Comparison of ENCODE assay signal across 20 cellular contexts in the genomic region with DNA sequence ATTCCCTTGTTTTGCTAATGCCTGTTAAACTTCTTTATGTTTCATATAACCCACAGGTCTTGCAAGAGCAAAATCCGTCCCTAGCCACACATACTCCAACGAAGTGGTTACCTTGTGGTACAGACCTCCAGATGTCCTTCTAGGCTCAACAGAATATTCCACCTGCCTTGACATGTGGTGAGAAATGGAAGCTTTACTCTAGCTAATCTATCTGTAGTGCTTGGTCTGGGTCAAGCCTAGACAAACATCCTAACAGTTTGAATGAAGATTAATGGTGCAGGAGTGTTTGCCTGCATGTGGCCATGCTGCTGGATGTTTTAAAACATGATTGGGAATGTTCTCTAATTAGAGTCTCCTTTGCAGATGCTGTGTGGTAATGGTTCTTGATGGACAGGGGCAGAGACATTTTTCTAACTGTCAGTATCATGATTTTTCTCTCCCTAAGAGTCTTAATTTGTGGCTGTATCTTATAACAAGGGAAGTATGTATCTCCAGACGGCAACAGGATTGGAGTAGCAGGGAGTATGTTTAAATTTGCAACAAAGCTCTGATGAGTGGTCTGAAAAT.
DNase-seq lines count a peak whose midpoint lies in the region; ATAC-seq and TF ChIP-seq lines count a peak whose summit lies in the region.
"Had no signal": no experiment of that assay in that cellular context is flagged by ENCODE, and none has a peak within 500 bp of the region (broad histone marks: within the 10 kb centered on the region; RNA-seq: fewer than 3 reads in every experiment).

No MANE protein-coding gene starts in this region.

- H3K4me3 ChIP-seq in Caco-2 (ENCODE audit: low read depth, low read length) = no peak overlapping the region
- H3K4me3 ChIP-seq in aorta (ENCODE audit: low read length in 2 of 2) = no peak overlapping the region
- H3K4me3 ChIP-seq: ascending aorta, thyroid gland had no signal

- no peak overlapping the region for H3K4me3 Mint-ChIP-seq in Caco-2 (ENCODE audit: unreplicated experiment)
- no peak overlapping the region for H3K4me3 Mint-ChIP-seq in HFFc6
- H3K4me3 Mint-ChIP-seq: activated CD8-positive, alpha-beta memory T cell treated with anti-CD3 and anti-CD28 coated beads, Interleukin-2, amount 10 ng/mL, durations not matched to agents 7 days and 5 days; CD4-positive, CD25-positive, alpha-beta regulatory T cell had no signal

- peak overlapping the region; percentile 50 for H3K27ac ChIP-seq in VCaP
- H3K27ac ChIP-seq in aorta (ENCODE audit: low read depth in 1 of 2, low read length in 2 of 2) = no peak overlapping the region
- H3K27ac ChIP-seq: ascending aorta, neutrophil, thyroid gland had no signal

- intact Hi-C loops in Caco-2 (cut with micrococcal nuclease; ENCODE audit: unreplicated experiment) (no loop called here), aorta (cut with DNase I) (no loop called here)

- H3K4me1 ChIP-seq in Caco-2 = no peaks in the 10 kb centered on the region
- no peaks in the 10 kb centered on the region for H3K4me1 ChIP-seq in aorta (ENCODE audit: control insufficient read depth in 1 of 2, insufficient read depth in 2 of 2, low read length in 2 of 2)

- no peak for ATAC-seq in GM21447 (IDR thresholded peaks at IDR 0.05; ENCODE audit: unreplicated experiment)
- no peak for ATAC-seq in aorta (ENCODE audit: low FRiP score)
- ATAC-seq: activated CD8-positive, alpha-beta memory T cell treated with anti-CD3 and anti-CD28 coated beads, Interleukin-2, amount 10 ng/mL, durations not matched to agents 7 days and 5 days; HepG2 had no signal

- CTCF ChIA-PET in Caco-2 (lab: Charles Lee) = interaction anchor here (0.7 to 1.0 kb wide), 2 partner anchors 27 to 79 kb away, joined by 3 to 4 read pairs; no protein-coding TSS in a partner anchor

- H3K27me3 Mint-ChIP-seq in Caco-2 (ENCODE audit: insufficient read depth, unreplicated experiment) (no peaks in the 10 kb centered on the region), HFFc6 (ENCODE audit: insufficient read depth) (no peaks in the 10 kb centered on the region; the same call in 1 of the 2 replicates)
- H3K27me3 Mint-ChIP-seq: activated CD8-positive, alpha-beta memory T cell treated with anti-CD3 and anti-CD28 coated beads, Interleukin-2, amount 10 ng/mL, durations not matched to agents 7 days and 5 days; CD4-positive, CD25-positive, alpha-beta regulatory T cell had no signal

- H3K36me3 Mint-ChIP-seq in Caco-2 (ENCODE audit: insufficient read depth, unreplicated experiment) (no peaks in the 10 kb centered on the region), HFFc6 (ENCODE audit: low read depth) (peaks cover 5% of the 10 kb centered on the region; the same call in 1 of the 2 replicates)
- H3K36me3 Mint-ChIP-seq: activated CD8-positive, alpha-beta memory T cell treated with anti-CD3 and anti-CD28 coated beads, Interleukin-2, amount 10 ng/mL, durations not matched to agents 7 days and 5 days; CD4-positive, CD25-positive, alpha-beta regulatory T cell had no signal

- H3K4me1 Mint-ChIP-seq in Caco-2 (ENCODE audit: low read depth, unreplicated experiment) (no peaks in the 10 kb centered on the region), HFFc6 (ENCODE audit: low read depth) (peaks cover 17% of the 10 kb centered on the region)
- H3K4me1 Mint-ChIP-seq: activated CD8-positive, alpha-beta memory T cell treated with anti-CD3 and anti-CD28 coated beads, Interleukin-2, amount 10 ng/mL, durations not matched to agents 7 days and 5 days; CD4-positive, CD25-positive, alpha-beta regulatory T cell had no signal

- H3K27me3 ChIP-seq in Caco-2 (replicated peaks; ENCODE audit: control insufficient read depth, insufficient read depth, low read length) (no peaks in the 10 kb centered on the region), aorta (ENCODE audit: control insufficient read depth in 1 of 2, insufficient read depth in 2 of 2, low read length in 1 of 2) (no peaks in the 10 kb centered on the region)
- H3K27me3 ChIP-seq: ascending aorta, neutrophil, thyroid gland had no signal

- WGBS in aorta, 2 donors = 71 to 79% methylated on average over 3 of the region's 3 CpGs

- H3K9me3 Mint-ChIP-seq in Caco-2 (ENCODE audit: unreplicated experiment) (no peaks in the 10 kb centered on the region), HFFc6 (no peaks in the 10 kb centered on the region)

- no peaks in the 10 kb centered on the region for H3K36me3 ChIP-seq in Caco-2 (ENCODE audit: control insufficient read depth, insufficient read depth, low read length)
- H3K36me3 ChIP-seq in aorta (ENCODE audit: control insufficient read depth in 1 of 2, insufficient read depth in 2 of 2, low read length in 1 of 2) = no peaks in the 10 kb centered on the region
- H3K36me3 ChIP-seq: ascending aorta, thyroid gland had no signal

- POLR2A ChIA-PET in Caco-2 (lab: Charles Lee) = no interaction called here

- H3K27ac Mint-ChIP-seq in Caco-2 (ENCODE audit: unreplicated experiment) (no peak overlapping the region), HFFc6 (no peak overlapping the region)
- H3K27ac Mint-ChIP-seq: activated CD8-positive, alpha-beta memory T cell treated with anti-CD3 and anti-CD28 coated beads, Interleukin-2, amount 10 ng/mL, durations not matched to agents 7 days and 5 days; CD4-positive, CD25-positive, alpha-beta regulatory T cell had no signal

- TF ChIP-seq CTCF in VCaP (conservative IDR thresholded peaks at IDR 0.05) (no peak), Caco-2 (IDR thresholded peaks at IDR 0.05; ENCODE audit: insufficient read depth in 1 of 2, low read depth in 1 of 2, low read length in 1 of 2, severe bottlenecking in 1 of 2, unreplicated experiment in 1 of 2) (no peak), HFFc6 (IDR thresholded peaks at IDR 0.05) (no peak)

- peak; percentile 52 for DNase-seq in COLO668 (lab: John Stamatoyannopoulos, UW; ENCODE audit: unreplicated experiment)
- DNase-seq in NCI-H1092 treated with DMSO at 0.1 percent for 48 hours (lab: John Stamatoyannopoulos, UW) = peak; percentile 98
- peak; percentile 74 for DNase-seq in NCI-H2171 (lab: John Stamatoyannopoulos, UW)
- no peak for DNase-seq in Caco-2
- no peak for DNase-seq in HFFc6
- no peak for DNase-seq in aorta
- DNase-seq: activated CD4-positive, CD25-positive, alpha-beta regulatory T cell; activated CD8-positive, alpha-beta memory T cell treated with anti-CD3 and anti-CD28 coated beads, Interleukin-2, amount 10 ng/mL, durations not matched to agents 7 days and 5 days; activated gamma-delta T cell treated with Interleukin-2 at 50 U/mL for 16 hours; CD4-positive, CD25-positive, alpha-beta regulatory T cell; cortex of kidney; GF-D8; stimulated activated CD4-positive, alpha-beta T cell treated with anti-CD3 and anti-CD28 coated beads, Interleukin-2, amount 100 ng/mL, for 48 hours; stimulated activated CD8-positive, alpha-beta memory T cell treated with anti-CD3 and anti-CD28 coated beads, Interleukin-4, amount 100 ng/mL, for 48 hours; thyroid gland had no signal

- no peaks in the 10 kb centered on the region for H3K9me3 ChIP-seq in Caco-2
- no peaks in the 10 kb centered on the region for H3K9me3 ChIP-seq in aorta (ENCODE audit: control insufficient read depth, low read length)
- H3K9me3 ChIP-seq: ascending aorta, neutrophil, thyroid gland had no signal

- BruUV-seq in Caco-2 (replicated peaks; lab: Mats Ljungman, UMichigan) = no TSS peak

Comparison
In these comparisons a context has a peak if more than half of its experiments do, and no peak if none do; other contexts are left out.
1. DNase-seq: peak in COLO668 (single experiment), NCI-H1092 treated with DMSO at 0.1 percent for 48 hours (single experiment) and NCI-H2171 (single experiment); none in Caco-2 (0 of 2), HFFc6 (single experiment) and aorta (0 of 2).